ENCODE assay signal across 22 cellular contexts in genomic region chr10:33476757-33477273, GRCh38.
DNase-seq lines count a peak whose midpoint lies in the region; ATAC-seq, FAIRE-seq and TF ChIP-seq lines count a peak whose summit lies in the region.
"Had no signal": no experiment of that assay in that cellular context is flagged by ENCODE, and none has a peak within 500 bp of the region (broad histone marks: within the 10 kb centered on the region; RNA-seq: fewer than 3 reads in every experiment).

No MANE protein-coding gene starts in this region.

- POLR2A ChIA-PET in HEK293 (lab: Yijun Ruan, JAX) = no interaction called here

- DNase-seq in Right ventricle myocardium inferior (ENCODE audit: missing footprints) (no peak), left ventricle myocardium inferior (no peak), pancreas (no peak), gastrocnemius medialis (no peak), NCI-H187 treated with DMSO at 0.1 percent for 48 hours (lab: John Stamatoyannopoulos, UW) (no peak), middle frontal gyrus (ENCODE audit: extremely low spot score, low spot score) (no peak)
- DNase-seq: DMS53, KG1, NCI-H1048, NCI-H1930, NCI-H510A, NCI-H82, RPMI8226 had no signal

- no peak overlapping the region for H3K4me3 ChIP-seq in left ventricle myocardium inferior
- H3K4me3 ChIP-seq in HEK293 (ENCODE audit: low read depth, low read length) = no peak overlapping the region
- H3K4me3 ChIP-seq in endocrine pancreas (ENCODE audit: control insufficient read depth, insufficient read depth, low read length) = peak overlapping the region; percentile 18
- H3K4me3 ChIP-seq in pancreas = no peak overlapping the region
- no peak overlapping the region for H3K4me3 ChIP-seq in gastrocnemius medialis
- H3K4me3 ChIP-seq: A549, GM12878, SJSA1 had no signal

- peak; percentile 60 for ATAC-seq in Right ventricle myocardium inferior
- peak in 3 of 4 donors; percentile 18 to 29 (median 26) for ATAC-seq in pancreas
- no peak for ATAC-seq in gastrocnemius medialis
- ATAC-seq: A549, HCT116 had no signal

- no peak overlapping the region for H3K9ac ChIP-seq in endocrine pancreas (ENCODE audit: control insufficient read depth, insufficient read depth, low read length)

- H3K27ac ChIP-seq in left ventricle myocardium inferior (replicated peaks) (no peak overlapping the region), HEK293 (ENCODE audit: extremely low read depth, low read depth, low read length) (peak overlapping the region; percentile 86; the same call in 1 of the 2 replicates), pancreas (no peak overlapping the region), gastrocnemius medialis (no peak overlapping the region)
- H3K27ac ChIP-seq: A549, HL-60, SJSA1 had no signal

- TF ChIP-seq POLR2A in gastrocnemius medialis (IDR thresholded peaks at IDR 0.05) = no peak

- no peaks in the 10 kb centered on the region for H3K27me3 ChIP-seq in left ventricle myocardium inferior (ENCODE audit: low read depth)
- H3K27me3 ChIP-seq in endocrine pancreas (ENCODE audit: control insufficient read depth, insufficient read depth, low read length) = no peaks in the 10 kb centered on the region
- H3K27me3 ChIP-seq in pancreas = no peaks in the 10 kb centered on the region
- no peaks in the 10 kb centered on the region for H3K27me3 ChIP-seq in gastrocnemius medialis
- H3K27me3 ChIP-seq: SJSA1 had no signal

- intact Hi-C loops in Right ventricle myocardium inferior (cut with DNase I) = loop anchor here (10.0 kb wide), 1 partner anchor 188 kb away; no protein-coding TSS in a partner anchor
- intact Hi-C loops in left ventricle myocardium inferior (cut with micrococcal nuclease) = no loop called here
- intact Hi-C loops in pancreas (cut with DNase I) = no loop called here
- intact Hi-C loops in gastrocnemius medialis (cut with DNase I; ENCODE audit: low total_unique reads) = no loop called here

- no peaks in the 10 kb centered on the region for H3K9me3 ChIP-seq in left ventricle myocardium inferior (replicated peaks)
- no peaks in the 10 kb centered on the region for H3K9me3 ChIP-seq in HEK293 (ENCODE audit: control insufficient read depth, insufficient read depth, low read depth, low read length)
- no peaks in the 10 kb centered on the region for H3K9me3 ChIP-seq in endocrine pancreas (ENCODE audit: control insufficient read depth, low read length)
- H3K9me3 ChIP-seq in pancreas = no peaks in the 10 kb centered on the region
- H3K9me3 ChIP-seq in gastrocnemius medialis = no peaks in the 10 kb centered on the region
- H3K9me3 ChIP-seq: A549, SJSA1 had no signal

- FAIRE-seq in pancreas (lab: Jason Lieb, UNC) = no peak
- FAIRE-seq: A549, GM12878, GM18507, GM19239 had no signal

- TF ChIP-seq CTCF in left ventricle myocardium inferior (IDR thresholded peaks at IDR 0.05; ENCODE audit: borderline replicate concordance) = no peak
- no peak for TF ChIP-seq CTCF in HEK293 (tag by site-specific recombination; IDR thresholded peaks at IDR 0.05)
- no peak for TF ChIP-seq CTCF in pancreas (IDR thresholded peaks at IDR 0.05)
- no peak for TF ChIP-seq CTCF in gastrocnemius medialis (IDR thresholded peaks at IDR 0.05 in 4 of 5, conservative IDR thresholded peaks at IDR 0.05 in 1 of 5)

- CTCF ChIA-PET in HEK293 (lab: Yijun Ruan, JAX) = no interaction called here

- H3K4me1 ChIP-seq in left ventricle myocardium inferior (no peaks in the 10 kb centered on the region), HEK293 (ENCODE audit: control insufficient read depth, insufficient read depth, low read length) (peaks cover 14% of the 10 kb centered on the region), endocrine pancreas (ENCODE audit: control insufficient read depth, insufficient read depth, low read length) (no peaks in the 10 kb centered on the region), pancreas (peaks cover 0 to 4% (median 0%) of the 10 kb centered on the region in 3 donors), gastrocnemius medialis (peaks cover 0 to 5% of the 10 kb centered on the region in 2 donors)
- H3K4me1 ChIP-seq: A549, SJSA1 had no signal

- in situ Hi-C loops in gastrocnemius medialis (cut with MboI; ENCODE audit: low sequenced_read_pairs in 4 of 4) = no loop called here

- 84 to 90% methylated on average over 13 of the region's 13 CpGs for WGBS in pancreas, 2 donors

- H3K36me3 ChIP-seq in left ventricle myocardium inferior (no peaks in the 10 kb centered on the region), HEK293 (ENCODE audit: control insufficient read depth in 2 of 2, insufficient read depth in 1 of 2, low read length in 2 of 2) (no peaks in the 10 kb centered on the region), endocrine pancreas (ENCODE audit: control insufficient read depth, insufficient read depth, low read length) (no peaks in the 10 kb centered on the region), pancreas (no peaks in the 10 kb centered on the region), gastrocnemius medialis (no peaks in the 10 kb centered on the region)
- H3K36me3 ChIP-seq: SJSA1 had no signal

TF ChIP-seq in HEK293, 187 proteins besides CTCF, POLR2A, EP300 and RAD21:
- TF ChIP-seq ZBTB48 (tag by site-specific recombination; IDR thresholded peaks at IDR 0.05) (peak; percentile 54; the same call in 1 of the 2 replicates), GLI4 (tag by site-specific recombination; IDR thresholded peaks at IDR 0.05) (no peak), ZNF561 (tag by site-specific recombination; IDR thresholded peaks at IDR 0.05; ENCODE audit: borderline replicate concordance) (0 out of 2 replicates have a peak, but pooled peaks have one; percentile 5)
TF ChIP-seq in HEK293: peak in this region for 2.

Comparison
In these comparisons a context has a peak if more than half of its experiments do, and no peak if none do; other contexts are left out.
1. ATAC-seq: peak in Right ventricle myocardium inferior (single experiment) and pancreas (3 of 4); none in gastrocnemius medialis (0 of 2).